Comparison of ENCODE assay signal across 11 cellular contexts in genomic region chr9:84146893-84147705, GRCh38.
DNase-seq lines count a peak whose midpoint lies in the region; ATAC-seq and TF ChIP-seq lines count a peak whose summit lies in the region.
"Had no signal": no experiment of that assay in that cellular context is flagged by ENCODE, and none has a peak within 500 bp of the region (broad histone marks: within the 10 kb centered on the region; RNA-seq: fewer than 3 reads in every experiment).

No MANE protein-coding gene starts in this region.

- no TSS peak for BruUV-seq in mammary epithelial cell (replicated peaks; lab: Mats Ljungman, UMichigan)

- no peak overlapping the region for H3K9ac ChIP-seq in mammary epithelial cell (ENCODE audit: insufficient read depth, low read length)

- ATAC-seq in lower lobe of right lung (no peak), upper lobe of right lung (no peak), GM18868 (IDR thresholded peaks at IDR 0.05; ENCODE audit: unreplicated experiment) (no peak)
- ATAC-seq: activated CD4-positive, CD25-positive, alpha-beta regulatory T cell treated with anti-CD3 and anti-CD28 coated beads, Interleukin-2, amount 50 U/mL, for 24 hours; K562 had no signal

- intact Hi-C loops in mammary epithelial cell (cut with micrococcal nuclease) (no loop called here), breast epithelium (cut with DNase I; ENCODE audit: low total_unique reads) (no loop called here), lower lobe of right lung (cut with DNase I) (no loop called here), upper lobe of right lung (cut with DNase I) (no loop called here)

- 72% methylated on average over 6 of the region's 6 CpGs for WGBS in mammary epithelial cell (ENCODE audit: low coverage, missing lambda C conversion rate)

- CTCF ChIA-PET in mammary epithelial cell (lab: Charles Lee; ENCODE audit: low non-redundant PET), result no interaction called here

- TF ChIP-seq POLR2A in breast epithelium (IDR thresholded peaks at IDR 0.05), result no peak

- dilution Hi-C loops in mammary epithelial cell (cut with HindIII; ENCODE audit: low sequenced_read_pairs), result no loop called here

- DNase-seq in mammary epithelial cell (no peak), breast epithelium (ENCODE audit: low spot score in 2 of 2) (no peak), cardiac fibroblast (ENCODE audit: low read depth in 2 of 2) (peak; percentile 24 to 28), lower lobe of right lung (no peak), upper lobe of right lung (no peak), NCI-H128 (lab: John Stamatoyannopoulos, UW; ENCODE audit: unreplicated experiment) (no peak)
- DNase-seq in effector CD4-positive, alpha-beta T cell, result no peak
- DNase-seq: NCI-H510A had no signal

- TF ChIP-seq CTCF in mammary epithelial cell (conservative IDR thresholded peaks at IDR 0.05 in 1 of 2, IDR thresholded peaks at IDR 0.05 in 1 of 2; ENCODE audit: extremely low read depth in 1 of 2, insufficient read depth in 1 of 2, low read depth in 1 of 2, low read length in 2 of 2) (no peak), breast epithelium (IDR thresholded peaks at IDR 0.05) (no peak), cardiac fibroblast (IDR thresholded peaks at IDR 0.05; ENCODE audit: low read depth, low read length) (no peak), lower lobe of right lung (IDR thresholded peaks at IDR 0.05) (no peak), upper lobe of right lung (IDR thresholded peaks at IDR 0.05) (no peak)

- H3K4me2 ChIP-seq in mammary epithelial cell (ENCODE audit: insufficient read depth, low read depth, low read length), result no peak overlapping the region

- H3K4me1 ChIP-seq in mammary epithelial cell (ENCODE audit: insufficient read depth, low read length), result no peaks in the 10 kb centered on the region
- no peaks in the 10 kb centered on the region for H3K4me1 ChIP-seq in breast epithelium
- H3K4me1 ChIP-seq in lower lobe of right lung, result peaks cover 13% of the 10 kb centered on the region
- H3K4me1 ChIP-seq in upper lobe of right lung, result peaks cover 10% of the 10 kb centered on the region

- H2AFZ ChIP-seq in mammary epithelial cell (ENCODE audit: low read depth, low read length), result peak overlapping the region; percentile 16

- H3K36me3 ChIP-seq in mammary epithelial cell (ENCODE audit: insufficient read depth, low read length), result no peaks in the 10 kb centered on the region
- no peaks in the 10 kb centered on the region for H3K36me3 ChIP-seq in breast epithelium
- no peaks in the 10 kb centered on the region for H3K36me3 ChIP-seq in lower lobe of right lung
- H3K36me3 ChIP-seq in upper lobe of right lung, result no peaks in the 10 kb centered on the region

- no peaks in the 10 kb centered on the region for H4K20me1 ChIP-seq in mammary epithelial cell (ENCODE audit: insufficient read depth, low read length)

- H3K4me3 ChIP-seq in mammary epithelial cell (replicated peaks in 1 of 3; ENCODE audit: insufficient read depth in 1 of 3, low read depth in 2 of 3, low read length in 3 of 3), result no peak overlapping the region
- no peak overlapping the region for H3K4me3 ChIP-seq in breast epithelium
- H3K4me3 ChIP-seq in cardiac fibroblast (replicated peaks in 1 of 2; ENCODE audit: low read depth in 2 of 2, low read length in 2 of 2), result no peak overlapping the region
- H3K4me3 ChIP-seq in lower lobe of right lung, result no peak overlapping the region
- no peak overlapping the region for H3K4me3 ChIP-seq in upper lobe of right lung
- H3K4me3 ChIP-seq: K562 had no signal

- H3K27ac ChIP-seq in mammary epithelial cell (ENCODE audit: insufficient read depth, low read depth, low read length) (no peak overlapping the region), breast epithelium (peak overlapping the region in 1 of 2 donors; percentile 50), lower lobe of right lung (peak overlapping the region; percentile 48), upper lobe of right lung (peak overlapping the region; percentile 67)

- H3K27me3 ChIP-seq in mammary epithelial cell (ENCODE audit: insufficient read depth, low read length) (no peaks in the 10 kb centered on the region), breast epithelium (peaks cover 0 to 24% of the 10 kb centered on the region in 2 donors), lower lobe of right lung (ENCODE audit: low read depth) (peaks cover 15% of the 10 kb centered on the region), upper lobe of right lung (peaks cover 16% of the 10 kb centered on the region)

- H3K9me3 ChIP-seq in mammary epithelial cell (replicated peaks; ENCODE audit: insufficient read depth, low read length) (no peaks in the 10 kb centered on the region), breast epithelium (no peaks in the 10 kb centered on the region), lower lobe of right lung (no peaks in the 10 kb centered on the region), upper lobe of right lung (no peaks in the 10 kb centered on the region)

- in situ Hi-C loops in mammary epithelial cell (cut with MboI; ENCODE audit: low sequenced_read_pairs in 2 of 2), result no loop called here

- H3K79me2 ChIP-seq in mammary epithelial cell (ENCODE audit: insufficient read depth, low read length), result no peaks in the 10 kb centered on the region

Comparison
In these comparisons a context has a peak if more than half of its experiments do, and no peak if none do; other contexts are left out.
1. DNase-seq: peak in cardiac fibroblast (2 of 2); none in mammary epithelial cell (single experiment), breast epithelium (0 of 2), lower lobe of right lung (single experiment), upper lobe of right lung (single experiment), NCI-H128 (single experiment) and effector CD4-positive, alpha-beta T cell (single experiment).